In the genomic region with DNA sequence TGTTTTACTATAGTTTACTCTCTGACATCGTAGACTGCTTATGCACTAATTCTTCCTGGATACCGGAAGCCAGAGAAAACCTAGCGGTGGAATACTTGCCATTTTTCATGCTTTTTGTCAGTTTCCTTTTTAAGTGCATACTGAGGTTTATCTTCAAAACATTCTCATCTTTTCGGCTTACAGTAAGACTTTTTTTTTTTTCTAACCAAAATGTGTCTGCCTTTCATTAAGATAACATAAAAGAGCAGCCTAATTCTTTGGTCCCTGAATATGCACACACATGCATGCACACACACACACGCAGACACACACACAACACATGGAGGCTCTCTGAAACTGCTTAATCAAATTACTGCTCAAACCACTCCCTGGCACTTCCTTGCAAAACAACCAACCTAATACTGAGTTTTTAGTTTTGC, we compare ENCODE assay signal across 8 cellular contexts. TPM values are rescaled to one million over a fixed set of nuclear protein-coding genes. Genes with fewer than 3 reads are reported as not detected.
DNase-seq lines count a peak whose midpoint lies in the region; ATAC-seq, FAIRE-seq and TF ChIP-seq lines count a peak whose summit lies in the region.

No MANE protein-coding gene starts in this region.

- H3K9ac ChIP-seq in mammary epithelial cell (ENCODE audit: insufficient read depth, low read length), result peak overlapping the region; percentile 65

- peak overlapping the region; percentile 33 for H2AFZ ChIP-seq in mammary epithelial cell (ENCODE audit: low read depth, low read length)

- no peak for FAIRE-seq in GM12891 (lab: Jason Lieb, UNC)

- H3K36me3 Mint-ChIP-seq in CD4-positive, alpha-beta memory T cell, result peaks cover 0 to 10% of the 10 kb centered on the region in 2 donors

- no peaks in the 10 kb centered on the region for H3K9me3 ChIP-seq in CD4-positive, alpha-beta memory T cell (ENCODE audit: control insufficient read depth in 1 of 2, low read length in 2 of 2)
- no peaks in the 10 kb centered on the region for H3K9me3 ChIP-seq in mammary epithelial cell (replicated peaks; ENCODE audit: insufficient read depth, low read length)
- H3K9me3 ChIP-seq in muscle layer of duodenum (ENCODE audit: control insufficient read depth in 1 of 2, low read length in 2 of 2), result no peaks in the 10 kb centered on the region

- H3K27me3 ChIP-seq in CD4-positive, alpha-beta memory T cell (ENCODE audit: insufficient read depth, low read length), result no peaks in the 10 kb centered on the region
- H3K27me3 ChIP-seq in mammary epithelial cell (ENCODE audit: insufficient read depth, low read length) (no peaks in the 10 kb centered on the region), muscle layer of duodenum (ENCODE audit: low read depth, low read length) (no peaks in the 10 kb centered on the region)

- CTCF ChIA-PET in CD4-positive, alpha-beta memory T cell (lab: Charles Lee; ENCODE audit: partially characterized antibody), result no interaction called here
- CTCF ChIA-PET in mammary epithelial cell (lab: Charles Lee; ENCODE audit: low non-redundant PET), result no interaction called here

- DNase-seq in CD4-positive, alpha-beta memory T cell, result peak in 3 of 5 donors; percentile 5 to 10 (median 7)
- DNase-seq in LHCN-M2 (ENCODE audit: low read depth) (peak; percentile 28), mammary epithelial cell (peak; percentile 21), lower leg skin (ENCODE audit: low spot score in 2 of 2) (no peak), GM12891 (ENCODE audit: insufficient read length, low spot score) (no peak)
- DNase-seq in activated effector memory CD4-positive, alpha-beta T cell treated with Interleukin-2 at 50 U/mL for 16 hours, result no peak

- H3K4me1 Mint-ChIP-seq in CD4-positive, alpha-beta memory T cell, result peaks cover 23 to 59% (median 41%) of the 10 kb centered on the region in 4 donors

- peaks cover 0 to 2% (median 0%) of the 10 kb centered on the region in 8 donors for H3K9me3 Mint-ChIP-seq in CD4-positive, alpha-beta memory T cell

- H3K4me1 ChIP-seq in CD4-positive, alpha-beta memory T cell (ENCODE audit: insufficient read depth, low read length), result peaks cover 28% of the 10 kb centered on the region
- H3K4me1 ChIP-seq in mammary epithelial cell (ENCODE audit: insufficient read depth, low read length), result peaks cover 8% of the 10 kb centered on the region
- H3K4me1 ChIP-seq in muscle layer of duodenum (ENCODE audit: control insufficient read depth in 1 of 2, insufficient read depth in 2 of 2, low read length in 2 of 2), result peaks cover 8 to 20% of the 10 kb centered on the region in 2 donors

- dilution Hi-C loops in mammary epithelial cell (cut with HindIII; ENCODE audit: low sequenced_read_pairs), result no loop called here

- H3K27me3 Mint-ChIP-seq in CD4-positive, alpha-beta memory T cell, result no peaks in the 10 kb centered on the region

- no peak for ATAC-seq in HG03135 (IDR thresholded peaks at IDR 0.05; ENCODE audit: unreplicated experiment)

- intact Hi-C loops in CD4-positive, alpha-beta memory T cell (cut with micrococcal nuclease), result no loop called here
- intact Hi-C loops in mammary epithelial cell (cut with micrococcal nuclease) (loop anchor here (2.0 to 5.0 kb wide), 3 partner anchors 35 to 146 kb away; partner anchors contain the start of gene TCAIM), lower leg skin (cut with DNase I; ENCODE audit: low total_unique reads) (no loop called here)

- peak overlapping the region; percentile 90 to 95 (median 92) for H3K4me3 Mint-ChIP-seq in CD4-positive, alpha-beta memory T cell

- TF ChIP-seq CTCF in mammary epithelial cell (conservative IDR thresholded peaks at IDR 0.05 in 1 of 2, IDR thresholded peaks at IDR 0.05 in 1 of 2; ENCODE audit: extremely low read depth in 1 of 2, insufficient read depth in 1 of 2, low read depth in 1 of 2, low read length in 2 of 2) (no peak), lower leg skin (IDR thresholded peaks at IDR 0.05) (no peak)

- no peaks in the 10 kb centered on the region for H4K20me1 ChIP-seq in mammary epithelial cell (ENCODE audit: insufficient read depth, low read length)

- H3K79me2 ChIP-seq in mammary epithelial cell (ENCODE audit: insufficient read depth, low read length), result peaks cover 55% of the 10 kb centered on the region

- in situ Hi-C loops in mammary epithelial cell (cut with MboI; ENCODE audit: low sequenced_read_pairs in 2 of 2), result no loop called here

- TF ChIP-seq POLR2A in lower leg skin (IDR thresholded peaks at IDR 0.05) (no peak), GM12891 (IDR thresholded peaks at IDR 0.05; ENCODE audit: low read depth, low read length) (no peak)

- POLR2A ChIA-PET in CD4-positive, alpha-beta memory T cell (lab: Charles Lee; ENCODE audit: partially characterized antibody), result interaction anchor here (1.1 kb wide), 1 partner anchor 35 kb away, joined by 6 read pairs; no protein-coding TSS in a partner anchor

- peak overlapping the region; percentile 91 for H3K4me2 ChIP-seq in mammary epithelial cell (ENCODE audit: insufficient read depth, low read depth, low read length)

- 18% methylated on average over 5 of the region's 5 CpGs for WGBS in mammary epithelial cell (ENCODE audit: low coverage, missing lambda C conversion rate)
- 11 to 17% methylated on average over 5 of the region's 5 CpGs for WGBS in lower leg skin, 2 donors

- peak overlapping the region; percentile 37 to 87 (median 64) for H3K27ac Mint-ChIP-seq in CD4-positive, alpha-beta memory T cell

- no peaks in the 10 kb centered on the region for H3K36me3 ChIP-seq in CD4-positive, alpha-beta memory T cell (ENCODE audit: insufficient read depth, low read length)
- H3K36me3 ChIP-seq in mammary epithelial cell (ENCODE audit: insufficient read depth, low read length), result no peaks in the 10 kb centered on the region
- no peaks in the 10 kb centered on the region for H3K36me3 ChIP-seq in muscle layer of duodenum (ENCODE audit: control insufficient read depth in 1 of 2, insufficient read depth in 2 of 2, low read length in 2 of 2)

- H3K4me3 ChIP-seq in CD4-positive, alpha-beta memory T cell (ENCODE audit: low read length in 2 of 2), result peak overlapping the region; percentile 44 to 68
- H3K4me3 ChIP-seq in mammary epithelial cell (replicated peaks in 1 of 3; ENCODE audit: insufficient read depth in 1 of 3, low read depth in 2 of 3, low read length in 3 of 3), result peak overlapping the region; percentile 57 to 90 (median 77)
- H3K4me3 ChIP-seq in muscle layer of duodenum (ENCODE audit: low read depth in 1 of 2, low read length in 2 of 2), result peak overlapping the region; percentile 80 to 90
- H3K4me3 ChIP-seq in lower leg skin (ENCODE audit: low read depth, poor library complexity, severe bottlenecking), result no peak overlapping the region

- H3K27ac ChIP-seq in CD4-positive, alpha-beta memory T cell (ENCODE audit: low read depth, low read length), result no peak overlapping the region
- no peak overlapping the region for H3K27ac ChIP-seq in mammary epithelial cell (ENCODE audit: insufficient read depth, low read depth, low read length)
- no peak overlapping the region for H3K27ac ChIP-seq in muscle layer of duodenum (ENCODE audit: low read length)

- no TSS peak for BruUV-seq in mammary epithelial cell (replicated peaks; lab: Mats Ljungman, UMichigan)

TF ChIP-seq in GM12891, 5 proteins besides CTCF, POLR2A, EP300 and RAD21:
- TF ChIP-seq POLR2AphosphoS5 (IDR thresholded peaks at IDR 0.05; ENCODE audit: low read depth, low read length) (no peak), SPI1 (IDR thresholded peaks at IDR 0.05; ENCODE audit: low read depth, low read length) (no peak), PAX5 (IDR thresholded peaks at IDR 0.05; ENCODE audit: insufficient read depth, low read length, severe bottlenecking) (no peak)

RNA-seq across cellular contexts. Expression of gene ZNF445, which starts 1.3 kb away (rescaled TPM):
- total RNA-seq in CD4-positive, alpha-beta memory T cell, result 10 to 100 TPM; 30.0 to 31.5 TPM
- 1 to 10 TPM in 1 of 2 donors, under 1 TPM in 1; 0.57 to 3.8 TPM for polyA plus RNA-seq in CD4-positive, alpha-beta memory T cell
- total RNA-seq in LHCN-M2 (2014; rRNA removed), result 4.9 and 6.3 TPM in 2 replicates
- 3.6 TPM for polyA plus RNA-seq in LHCN-M2 (2012)
- total RNA-seq in mammary epithelial cell, result 10 to 100 TPM in 1 of 2 donors, 1 to 10 TPM in 1; 7.5 to 14.2 TPM
- polyA plus RNA-seq in mammary epithelial cell, result 1.9 TPM
- 19.9 TPM for polyA minus RNA-seq in mammary epithelial cell
- 1 to 10 TPM; 4.8 to 7.0 (median 6.0) TPM for total RNA-seq in lower leg skin
- polyA plus RNA-seq in GM12891 (2012; ENCODE audit: low read depth, missing spikeins), result 2.3 TPM

Comparison
In these comparisons a context has a peak if more than half of its experiments do, and no peak if none do; other contexts are left out.
1. DNase-seq: peak in CD4-positive, alpha-beta memory T cell (3 of 5), LHCN-M2 (single experiment) and mammary epithelial cell (single experiment); none in lower leg skin (0 of 2), activated effector memory CD4-positive, alpha-beta T cell treated with Interleukin-2 at 50 U/mL for 16 hours (single experiment) and GM12891 (single experiment).